19 cellular contexts compared by ENCODE assay signal in the genomic region with DNA sequence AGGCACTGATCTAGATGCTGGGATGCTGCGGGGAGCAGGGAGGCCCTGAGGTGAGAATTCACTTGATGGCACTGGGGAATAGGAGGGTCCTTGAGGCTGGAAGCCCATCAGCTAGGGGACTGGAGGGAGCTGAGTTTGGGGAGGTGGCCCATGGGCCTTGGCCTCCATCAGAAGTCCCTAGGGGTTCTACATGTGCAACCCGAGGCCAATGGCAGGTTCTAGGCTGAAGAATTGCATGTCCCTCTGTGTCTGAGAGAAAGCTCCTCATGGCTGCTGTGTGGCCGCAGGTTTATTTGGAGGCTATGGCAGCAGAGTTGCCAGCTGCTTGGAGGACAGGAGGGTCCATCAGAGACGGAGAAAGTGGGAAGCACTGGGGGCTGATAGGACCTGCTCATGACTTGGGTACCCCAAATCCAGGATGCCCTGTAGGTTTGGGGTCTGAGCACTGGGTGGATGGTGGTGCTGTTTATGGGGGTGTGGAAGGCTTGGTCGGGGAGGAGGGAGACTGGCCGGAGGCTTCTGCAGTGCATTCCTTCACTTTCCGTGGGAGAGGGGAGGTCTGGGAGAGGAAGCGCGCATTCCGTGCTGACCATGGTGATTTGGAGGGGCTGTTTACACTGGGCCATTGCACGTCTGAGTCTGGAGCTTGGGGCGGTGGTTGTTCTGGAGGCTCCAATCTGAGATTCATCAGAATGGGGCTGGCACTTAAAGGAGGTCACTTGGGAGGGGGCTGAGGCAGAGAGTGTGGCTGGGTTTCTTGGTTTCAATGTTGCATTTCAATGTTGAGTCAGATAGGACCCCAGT. TPM values are rescaled to one million over a fixed set of nuclear protein-coding genes. Genes with fewer than 3 reads are reported as not detected.
A peak's percentile ranks its signal among the peaks of the same experiment; 100 is the strongest.
DNase-seq lines count a peak whose midpoint lies in the region; ATAC-seq and TF ChIP-seq lines count a peak whose summit lies in the region.
"Had no signal": no experiment of that assay in that cellular context is flagged by ENCODE, and none has a peak within 500 bp of the region (broad histone marks: within the 10 kb centered on the region; RNA-seq: fewer than 3 reads in every experiment).

No MANE protein-coding gene starts in this region.

- intact Hi-C loops in spleen (cut with DNase I; ENCODE audit: low total_unique reads): no loop called here

- H3K4me1 ChIP-seq in spleen: peaks cover 0 to 47% (median 3%) of the 10 kb centered on the region in 6 donors

- peaks cover 72% of the 10 kb centered on the region for H3K27me3 Mint-ChIP-seq in nephron (ENCODE audit: low read depth)

- H3K4me3 Mint-ChIP-seq in nephron: peak overlapping the region; percentile 52 to 66 (median 64)

- H3K27ac Mint-ChIP-seq in nephron: peak overlapping the region; percentile 10 to 58 (median 39)
- H3K27ac Mint-ChIP-seq: CD14-positive monocyte, IgD-negative memory B cell had no signal

- H3K27me3 ChIP-seq in spleen (replicated peaks in 1 of 7): peaks cover 0 to 69% (median 21%) of the 10 kb centered on the region in 7 donors

- H3K4me3 ChIP-seq in spleen: peak overlapping the region in 3 of 8 donors; percentile 6 to 17 (median 11)

- no peak for TF ChIP-seq POLR2A in spleen (IDR thresholded peaks at IDR 0.05)

- ATAC-seq in HG03460 (IDR thresholded peaks at IDR 0.05; ENCODE audit: unreplicated experiment): no peak

- H3K9me3 ChIP-seq in KOPT-K1 (ENCODE audit: insufficient read depth, low read length, poor library complexity, severe bottlenecking) (no peaks in the 10 kb centered on the region), spleen (no peaks in the 10 kb centered on the region)

- no peaks in the 10 kb centered on the region for H3K36me3 Mint-ChIP-seq in nephron (ENCODE audit: low read depth)
- H3K36me3 Mint-ChIP-seq: IgD-negative memory B cell had no signal

- peaks cover 9% of the 10 kb centered on the region; the same call in 1 of the 2 replicates for H3K36me3 ChIP-seq in KOPT-K1 (ENCODE audit: insufficient read depth, low read length)
- H3K36me3 ChIP-seq in spleen: no peaks in the 10 kb centered on the region

- no peak for TF ChIP-seq CTCF in nephron (IDR thresholded peaks at IDR 0.05; ENCODE audit: unreplicated experiment in 3 of 3)
- TF ChIP-seq CTCF in spleen (IDR thresholded peaks at IDR 0.05 in 8 of 11, conservative IDR thresholded peaks at IDR 0.05 in 3 of 11): no peak

- H3K4me1 Mint-ChIP-seq in nephron: peaks cover 58% of the 10 kb centered on the region
- H3K4me1 Mint-ChIP-seq: CD14-positive monocyte, IgD-negative memory B cell had no signal

- WGBS in spleen, 5 donors: 66 to 74% (median 69%) methylated on average over 11 to 12 of the region's 12 CpGs

- DNase-seq in cerebellar cortex (ENCODE audit: low spot score) (peak; percentile 39), spleen (no peak), NCI-H82 (lab: John Stamatoyannopoulos, UW) (no peak), AG08396 (ENCODE audit: low spot score) (no peak)
- DNase-seq in stimulated activated CD4-positive, alpha-beta T cell treated with anti-CD3 and anti-CD28 coated beads, Interleukin-12 subunit alpha, Interleukin-12 subunit beta, amount 100 ng/mL, for 4 hours: no peak
- DNase-seq: DMS53, GDM1, Karpas-422, NCI-H1694, NCI-H2081, NCI-H2171, NCI-H345, OCI-M1, Right ventricle myocardium superior had no signal

- H3K27ac ChIP-seq in KOPT-K1 (ENCODE audit: low read depth, low read length, poor library complexity, severe bottlenecking): peak overlapping the region; percentile 93
- peak overlapping the region in 5 of 8 donors; percentile 21 to 63 (median 53) for H3K27ac ChIP-seq in spleen

- H3K9me3 Mint-ChIP-seq in nephron: no peaks in the 10 kb centered on the region
- H3K9me3 Mint-ChIP-seq: IgD-negative memory B cell had no signal

RNA-seq across cellular contexts. Expression of gene PHACTR3, which starts 24.7 kb away (rescaled TPM):
- 10 to 100 TPM in 4 of 7 donors, 1 to 10 TPM in 3; 7.3 to 15.0 (median 10.1) TPM for total RNA-seq in spleen
- 1 to 10 TPM; 1.4 to 2.6 (median 1.4) TPM for polyA plus RNA-seq in spleen
- polyA plus RNA-seq: IgD-negative memory B cell had no signal
